1 cellular context compared by ENCODE assay signal in genomic region chr2:218418321-218418716, GRCh38.
TF ChIP-seq lines count a peak whose summit lies in the region.

No MANE protein-coding gene starts in this region.

TF ChIP-seq in HepG2, 621 proteins besides CTCF, POLR2A, EP300 and RAD21 (continued from another document):
- TF ChIP-seq NFAT5 (CRISPR knock-in tag; IDR thresholded peaks at IDR 0.05) (no peak), ZNF558 (CRISPR knock-in tag; IDR thresholded peaks at IDR 0.05; ENCODE audit: borderline replicate concordance) (no peak), SMAD3 (CRISPR knock-in tag; IDR thresholded peaks at IDR 0.05) (no peak), NCOA5 (CRISPR knock-in tag; IDR thresholded peaks at IDR 0.05) (no peak), ZSCAN30 (CRISPR knock-in tag; IDR thresholded peaks at IDR 0.05) (0 out of 2 replicates have a peak, but pooled peaks have one; percentile 11), ZNF574 (CRISPR knock-in tag; IDR thresholded peaks at IDR 0.05) (no peak), GLI4 (CRISPR knock-in tag; IDR thresholded peaks at IDR 0.05; ENCODE audit: borderline replicate concordance) (no peak), JDP2 (CRISPR knock-in tag; IDR thresholded peaks at IDR 0.05; ENCODE audit: borderline replicate concordance) (no peak), ARNT (IDR thresholded peaks at IDR 0.05) (no peak), IRX3 (CRISPR knock-in tag; IDR thresholded peaks at IDR 0.05; ENCODE audit: borderline replicate concordance, low read depth) (0 out of 2 replicates have a peak, but pooled peaks have one; percentile 47), HNF4A (CRISPR knock-in tag; IDR thresholded peaks at IDR 0.05) (no peak), E2F2 (CRISPR knock-in tag; IDR thresholded peaks at IDR 0.05; ENCODE audit: borderline replicate concordance) (no peak), KLF13 (CRISPR knock-in tag; IDR thresholded peaks at IDR 0.05) (0 out of 2 replicates have a peak, but pooled peaks have one; percentile 6), MEF2D (CRISPR knock-in tag; IDR thresholded peaks at IDR 0.05) (no peak), ZKSCAN8 (CRISPR knock-in tag; IDR thresholded peaks at IDR 0.05; ENCODE audit: borderline replicate concordance) (no peak), DZIP1 (CRISPR knock-in tag; IDR thresholded peaks at IDR 0.05) (peak; percentile 14; the same call in 1 of the 2 replicates), ZIK1 (CRISPR knock-in tag; IDR thresholded peaks at IDR 0.05; ENCODE audit: borderline replicate concordance, low read depth) (no peak), CEBPG (CRISPR knock-in tag; IDR thresholded peaks at IDR 0.05) (no peak), PBX2 (CRISPR knock-in tag; IDR thresholded peaks at IDR 0.05) (no peak), ZNF687 (CRISPR knock-in tag; IDR thresholded peaks at IDR 0.05) (no peak; the same call in 1 of the 2 replicates), ZNF569 (CRISPR knock-in tag; IDR thresholded peaks at IDR 0.05; ENCODE audit: borderline replicate concordance) (no peak)
